In genomic region chr18:4130734-4131719, GRCh38 we compare ENCODE assay signal across 17 cellular contexts.
DNase-seq lines count a peak whose midpoint lies in the region; ATAC-seq and TF ChIP-seq lines count a peak whose summit lies in the region.
"Had no signal": no experiment of that assay in that cellular context is flagged by ENCODE, and none has a peak within 500 bp of the region (broad histone marks: within the 10 kb centered on the region; RNA-seq: fewer than 3 reads in every experiment).

No MANE protein-coding gene starts in this region.

- H3K9ac ChIP-seq in GM23248 (no peak overlapping the region), endodermal cell (ENCODE audit: extremely low read depth, low read length, poor library complexity, severe bottlenecking) (no peak overlapping the region), neural progenitor cell (no peak overlapping the region)
- H3K9ac ChIP-seq: BLaER1 treated with 17β-estradiol and CSF1 and Interleukin-3, amounts not matched to agents 10 nM and 100 nM had no signal

- H3K36me3 Mint-ChIP-seq in endodermal cell (ENCODE audit: low read depth), result no peaks in the 10 kb centered on the region
- H3K36me3 Mint-ChIP-seq in neural progenitor cell, result no peaks in the 10 kb centered on the region

- no peaks in the 10 kb centered on the region for H3K9me2 ChIP-seq in GM23248 (ENCODE audit: insufficient read depth)

- no peaks in the 10 kb centered on the region for H3K79me2 ChIP-seq in GM23248 (ENCODE audit: insufficient read depth)
- peaks cover 24% of the 10 kb centered on the region for H3K79me2 ChIP-seq in neural progenitor cell (ENCODE audit: low read depth)

- H3F3A ChIP-seq in GM23248 (ENCODE audit: insufficient read depth) (no peaks in the 10 kb centered on the region), neural progenitor cell (ENCODE audit: low read depth) (peaks cover 39% of the 10 kb centered on the region)

- peak; percentile 13 for DNase-seq in GM23248
- peak; percentile 80 for DNase-seq in NCI-H345 (lab: John Stamatoyannopoulos, UW)
- DNase-seq in endodermal cell, result no peak
- DNase-seq in neural progenitor cell (ENCODE audit: low spot score), result no peak
- no peak for DNase-seq in foreskin fibroblast
- DNase-seq in MG63, result no peak
- DNase-seq: activated CD4-positive, alpha-beta T cell treated with anti-CD3 and anti-CD28 coated beads for 48 hours; Karpas-422; NCI-H187 treated with DMSO at 0.1 percent for 48 hours; NK-92 treated with Interleukin-12 subunit alpha and Interleukin-12 subunit beta, amount 100 ng/mL, for 24 hours; pancreas; SHP77 treated with DMSO at 0.1 percent for 48 hours; stimulated activated naive CD8-positive, alpha-beta T cell treated with anti-CD3 and anti-CD28 coated beads, Interleukin-15, amount 100 ng/mL, for 72 hours had no signal

- H3K36me3 ChIP-seq in GM23248 (ENCODE audit: low read depth) (no peaks in the 10 kb centered on the region), endodermal cell (ENCODE audit: control insufficient read depth, insufficient read depth, low read length) (no peaks in the 10 kb centered on the region), neural progenitor cell (no peaks in the 10 kb centered on the region), MG63 (no peaks in the 10 kb centered on the region)
- H3K36me3 ChIP-seq: BLaER1 treated with 17β-estradiol and CSF1 and Interleukin-3, amounts not matched to agents 10 nM and 100 nM; pancreas; vagina had no signal

- H3K9me3 ChIP-seq in GM23248 (ENCODE audit: low read depth), result no peaks in the 10 kb centered on the region
- no peaks in the 10 kb centered on the region for H3K9me3 ChIP-seq in endodermal cell (ENCODE audit: control insufficient read depth, low read length)
- no peaks in the 10 kb centered on the region for H3K9me3 ChIP-seq in neural progenitor cell (ENCODE audit: low read depth)
- H3K9me3 ChIP-seq in MG63, result no peaks in the 10 kb centered on the region
- H3K9me3 ChIP-seq: pancreas, vagina had no signal

- H3K27me3 ChIP-seq in GM23248 (replicated peaks; ENCODE audit: insufficient read depth), result no peaks in the 10 kb centered on the region; the same call in 1 of the 2 replicates
- no peaks in the 10 kb centered on the region for H3K27me3 ChIP-seq in endodermal cell (ENCODE audit: control insufficient read depth, insufficient read depth, low read length, poor library complexity, severe bottlenecking)
- H3K27me3 ChIP-seq in neural progenitor cell, result no peaks in the 10 kb centered on the region
- H3K27me3 ChIP-seq in MG63, result no peaks in the 10 kb centered on the region
- H3K27me3 ChIP-seq: BLaER1 treated with 17β-estradiol and CSF1 and Interleukin-3, amounts not matched to agents 10 nM and 100 nM; pancreas; vagina had no signal

- TF ChIP-seq CTCF in endodermal cell (conservative IDR thresholded peaks at IDR 0.05) (peak; percentile 49), neural progenitor cell (IDR thresholded peaks at IDR 0.05) (peak; percentile 21), foreskin fibroblast (IDR thresholded peaks at IDR 0.05; ENCODE audit: low read depth, low read length) (no peak)

- H3K4me3 Mint-ChIP-seq in endodermal cell (no peak overlapping the region), neural progenitor cell (no peak overlapping the region)
- H3K4me3 Mint-ChIP-seq: stimulated activated naive CD8-positive, alpha-beta T cell treated with anti-CD3 and anti-CD28 coated beads, Interleukin-15, amount 100 ng/mL, for 72 hours had no signal

- no peak for ATAC-seq in SK-N-SH treated with all-trans-retinoic acid at 6 μM for 48 hours
- ATAC-seq: pancreas; stimulated activated naive CD8-positive, alpha-beta T cell treated with anti-CD3 and anti-CD28 coated beads, Interleukin-15, amount 100 ng/mL, for 72 hours had no signal

- H3K27ac ChIP-seq in GM23248 (no peak overlapping the region), endodermal cell (ENCODE audit: low read depth, low read length) (no peak overlapping the region), neural progenitor cell (peak overlapping the region; percentile 40)
- H3K27ac ChIP-seq: BLaER1 treated with 17β-estradiol and CSF1 and Interleukin-3, amounts not matched to agents 10 nM and 100 nM; HL-60; pancreas; vagina had no signal

- H3K4me3 ChIP-seq in GM23248 (no peak overlapping the region), endodermal cell (ENCODE audit: low read length) (no peak overlapping the region), neural progenitor cell (no peak overlapping the region), foreskin fibroblast (ENCODE audit: low read depth in 1 of 2, low read length in 2 of 2) (no peak overlapping the region), MG63 (no peak overlapping the region)
- H3K4me3 ChIP-seq: BLaER1 treated with 17β-estradiol and CSF1 and Interleukin-3, amounts not matched to agents 10 nM and 100 nM; pancreas; vagina had no signal

- WGBS in GM23248 (ENCODE audit: low coverage in 1 of 2, low lambda C conversion rate in 2 of 2, missing lambda C conversion rate in 2 of 2), 2 experiments, result 20 to 21% methylated on average over 12 of the region's 12 CpGs
- WGBS in endodermal cell (ENCODE audit: insufficient coverage in 1 of 2, insufficient read length in 1 of 2), 2 experiments, result 87 to 100% methylated on average over 2 to 12 of the region's 12 CpGs

- no peak overlapping the region for H3K27ac Mint-ChIP-seq in endodermal cell
- H3K27ac Mint-ChIP-seq in neural progenitor cell, result no peak overlapping the region
- H3K27ac Mint-ChIP-seq: stimulated activated naive CD8-positive, alpha-beta T cell treated with anti-CD3 and anti-CD28 coated beads, Interleukin-15, amount 100 ng/mL, for 72 hours had no signal

- H3K4me1 ChIP-seq in GM23248 (ENCODE audit: insufficient read depth), result no peaks in the 10 kb centered on the region
- H3K4me1 ChIP-seq in endodermal cell (ENCODE audit: control insufficient read depth, insufficient read depth, low read length), result peaks cover under 1% of the 10 kb centered on the region
- H3K4me1 ChIP-seq in neural progenitor cell, result peaks cover 63% of the 10 kb centered on the region
- H3K4me1 ChIP-seq: pancreas, vagina had no signal

- H3K27me3 Mint-ChIP-seq in endodermal cell (ENCODE audit: insufficient read depth) (no peaks in the 10 kb centered on the region), neural progenitor cell (ENCODE audit: insufficient read depth, low read depth) (peaks cover 4% of the 10 kb centered on the region)
- H3K27me3 Mint-ChIP-seq: stimulated activated naive CD8-positive, alpha-beta T cell treated with anti-CD3 and anti-CD28 coated beads, Interleukin-15, amount 100 ng/mL, for 72 hours had no signal

- H3K4me2 ChIP-seq in GM23248 (ENCODE audit: unreplicated experiment) (no peak overlapping the region), neural progenitor cell (peak overlapping the region; percentile 35)
- H3K4me2 ChIP-seq: BLaER1 treated with 17β-estradiol and CSF1 and Interleukin-3, amounts not matched to agents 10 nM and 100 nM had no signal

- H4K20me1 ChIP-seq in GM23248 (ENCODE audit: insufficient read depth) (no peaks in the 10 kb centered on the region), neural progenitor cell (ENCODE audit: low read depth) (no peaks in the 10 kb centered on the region)
- H4K20me1 ChIP-seq: BLaER1 treated with 17β-estradiol and CSF1 and Interleukin-3, amounts not matched to agents 10 nM and 100 nM had no signal

- in situ Hi-C loops in GM23248 (cut with MboI), result no loop called here

- H3K4me1 Mint-ChIP-seq in endodermal cell (peaks cover 23% of the 10 kb centered on the region), neural progenitor cell (peaks cover 12% of the 10 kb centered on the region)
- H3K4me1 Mint-ChIP-seq: stimulated activated naive CD8-positive, alpha-beta T cell treated with anti-CD3 and anti-CD28 coated beads, Interleukin-15, amount 100 ng/mL, for 72 hours had no signal

- H2AFZ ChIP-seq in GM23248, result no peak overlapping the region
- H2AFZ ChIP-seq in neural progenitor cell (replicated peaks), result no peak overlapping the region

- H3K9me3 Mint-ChIP-seq in endodermal cell (no peaks in the 10 kb centered on the region), neural progenitor cell (no peaks in the 10 kb centered on the region)
- H3K9me3 Mint-ChIP-seq: stimulated activated naive CD8-positive, alpha-beta T cell treated with anti-CD3 and anti-CD28 coated beads, Interleukin-15, amount 100 ng/mL, for 72 hours had no signal

TF ChIP-seq in SK-N-SH treated with all-trans-retinoic acid at 6 μM for 48 hours, 23 proteins besides CTCF, POLR2A, EP300 and RAD21 (continues in another document):
- TF ChIP-seq TCF4 (CRISPR knock-in tag; IDR thresholded peaks at IDR 0.05; ENCODE audit: borderline replicate concordance), result no peak
- no peak for TF ChIP-seq ZFP3 (CRISPR knock-in tag; IDR thresholded peaks at IDR 0.05)
- no peak for TF ChIP-seq ZNF8 (CRISPR knock-in tag; IDR thresholded peaks at IDR 0.05)
- no peak for TF ChIP-seq SNAI2 (CRISPR knock-in tag; IDR thresholded peaks at IDR 0.05)
- TF ChIP-seq, protein P1, sequence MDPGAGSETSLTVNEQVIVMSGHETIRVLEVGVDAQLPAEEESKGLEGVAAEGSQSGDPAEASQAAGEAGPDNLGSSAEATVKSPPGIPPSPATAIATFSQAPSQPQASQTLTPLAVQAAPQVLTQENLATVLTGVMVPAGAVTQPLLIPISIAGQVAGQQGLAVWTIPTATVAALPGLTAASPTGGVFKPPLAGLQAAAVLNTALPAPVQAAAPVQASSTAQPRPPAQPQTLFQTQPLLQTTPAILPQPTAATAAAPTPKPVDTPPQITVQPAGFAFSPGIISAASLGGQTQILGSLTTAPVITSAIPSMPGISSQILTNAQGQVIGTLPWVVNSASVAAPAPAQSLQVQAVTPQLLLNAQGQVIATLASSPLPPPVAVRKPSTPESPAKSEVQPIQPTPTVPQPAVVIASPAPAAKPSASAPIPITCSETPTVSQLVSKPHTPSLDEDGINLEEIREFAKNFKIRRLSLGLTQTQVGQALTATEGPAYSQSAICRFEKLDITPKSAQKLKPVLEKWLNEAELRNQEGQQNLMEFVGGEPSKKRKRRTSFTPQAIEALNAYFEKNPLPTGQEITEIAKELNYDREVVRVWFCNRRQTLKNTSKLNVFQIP (CRISPR knock-in tag; IDR thresholded peaks at IDR 0.05; ENCODE audit: borderline replicate concordance, low read depth), result no peak
- no peak for TF ChIP-seq GLIS3 (CRISPR knock-in tag; IDR thresholded peaks at IDR 0.05)
- no peak for TF ChIP-seq ISL1 (CRISPR knock-in tag; IDR thresholded peaks at IDR 0.05)

Comparison
In these comparisons a context has a peak if more than half of its experiments do, and no peak if none do; other contexts are left out.
1. DNase-seq: peak in GM23248 (single experiment) and NCI-H345 (single experiment); none in endodermal cell (single experiment), neural progenitor cell (single experiment), foreskin fibroblast (0 of 2) and MG63 (single experiment).